In the genomic region with DNA sequence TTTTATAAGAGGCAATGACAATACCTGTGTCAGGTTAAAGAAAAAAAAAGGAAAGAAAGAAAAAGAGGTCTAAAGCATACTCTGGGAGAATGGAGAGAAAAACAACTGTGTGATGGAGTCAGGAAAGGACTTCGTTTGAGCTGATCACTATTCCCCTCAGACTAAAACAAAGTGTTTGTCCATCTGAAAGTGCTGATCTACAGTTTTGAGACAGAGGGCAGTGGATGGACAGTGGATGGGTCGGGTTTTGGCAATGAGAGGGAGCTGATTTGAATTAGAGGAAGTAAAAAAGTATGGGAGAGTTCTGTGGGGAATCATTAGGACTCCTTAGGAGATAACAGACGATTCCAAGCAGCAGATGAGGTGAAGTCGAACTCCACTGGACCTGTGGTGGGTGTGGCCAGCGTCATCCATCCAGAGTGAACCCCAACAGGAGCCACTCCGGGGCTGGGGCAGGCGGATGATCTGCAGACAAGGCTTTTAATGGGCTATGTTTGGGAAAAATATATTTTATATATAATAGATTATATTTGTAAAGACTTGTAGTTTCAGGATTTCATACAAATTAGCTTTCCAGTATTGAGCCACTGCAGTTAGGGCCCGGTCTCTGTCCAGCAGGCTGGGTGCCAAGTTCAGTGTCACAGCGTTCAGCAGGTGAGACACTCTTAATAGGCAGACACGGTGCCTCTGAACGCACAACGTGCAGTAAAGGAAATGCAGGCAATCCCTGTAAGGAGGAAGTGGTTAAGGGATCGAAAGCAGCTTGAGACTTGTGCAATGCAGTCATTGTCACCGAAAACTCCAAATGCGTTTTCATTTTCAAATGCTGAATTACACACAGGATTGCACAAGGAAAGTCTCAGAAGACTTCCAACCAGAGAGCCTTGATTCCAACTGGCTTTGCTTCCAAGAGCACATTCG, we compare ENCODE assay signal across 9 cellular contexts.
DNase-seq lines count a peak whose midpoint lies in the region; ATAC-seq, FAIRE-seq and TF ChIP-seq lines count a peak whose summit lies in the region.
"Had no signal": no experiment of that assay in that cellular context is flagged by ENCODE, and none has a peak within 500 bp of the region (broad histone marks: within the 10 kb centered on the region; RNA-seq: fewer than 3 reads in every experiment).

No MANE protein-coding gene starts in this region.

- WGBS in aorta, 2 donors: 68 to 70% methylated on average over 16 of the region's 16 CpGs

- FAIRE-seq in astrocyte (lab: Jason Lieb, UNC): no peak

- no peaks in the 10 kb centered on the region for H4K20me1 ChIP-seq in astrocyte (ENCODE audit: insufficient read depth, low read length)

- TF ChIP-seq CTCF in astrocyte (IDR thresholded peaks at IDR 0.05; ENCODE audit: insufficient read depth, low read depth, low read length): no peak
- TF ChIP-seq CTCF in WTC11 (IDR thresholded peaks at IDR 0.05): no peak

- H3K9ac ChIP-seq in astrocyte (ENCODE audit: low read length): peak overlapping the region; percentile 7

- peaks cover 6% of the 10 kb centered on the region for H3K4me1 Mint-ChIP-seq in astrocyte (ENCODE audit: low read depth, unreplicated experiment)
- peaks cover 21% of the 10 kb centered on the region for H3K4me1 Mint-ChIP-seq in memory B cell
- H3K4me1 Mint-ChIP-seq in WTC11: no peaks in the 10 kb centered on the region

- peak; percentile 98 for ATAC-seq in GM19351 (IDR thresholded peaks at IDR 0.05; ENCODE audit: unreplicated experiment)
- ATAC-seq in HG03342 (IDR thresholded peaks at IDR 0.05; ENCODE audit: unreplicated experiment): peak; percentile 100
- ATAC-seq in memory B cell (ENCODE audit: low read depth): peak; percentile 100
- peak; percentile 88 for ATAC-seq in aorta (ENCODE audit: low FRiP score)
- ATAC-seq in WTC11: no peak

- H3K36me3 ChIP-seq in astrocyte (ENCODE audit: insufficient read depth, low read length) (no peaks in the 10 kb centered on the region), aorta (ENCODE audit: control insufficient read depth in 1 of 2, insufficient read depth in 2 of 2, low read length in 1 of 2) (no peaks in the 10 kb centered on the region)
- H3K36me3 ChIP-seq: SJSA1 had no signal

- H3K27me3 Mint-ChIP-seq in astrocyte (ENCODE audit: low read depth, unreplicated experiment) (no peaks in the 10 kb centered on the region), memory B cell (peaks cover 9% of the 10 kb centered on the region), WTC11 (ENCODE audit: low read depth) (no peaks in the 10 kb centered on the region)

- H3K9me3 Mint-ChIP-seq in astrocyte (ENCODE audit: unreplicated experiment) (peaks cover 1% of the 10 kb centered on the region), memory B cell (no peaks in the 10 kb centered on the region), WTC11 (peaks cover 16% of the 10 kb centered on the region)

- H3K27ac ChIP-seq in astrocyte (ENCODE audit: low read depth, low read length) (no peak overlapping the region), aorta (ENCODE audit: low read depth in 1 of 2, low read length in 2 of 2) (no peak overlapping the region)
- H3K27ac ChIP-seq: SJSA1 had no signal

- H3K79me2 ChIP-seq in astrocyte (ENCODE audit: insufficient read depth, low read length): no peaks in the 10 kb centered on the region

- peak overlapping the region; percentile 57 for H3K4me2 ChIP-seq in astrocyte (ENCODE audit: low read length)

- intact Hi-C loops in aorta (cut with DNase I): no loop called here

- H3K9me3 ChIP-seq in astrocyte (ENCODE audit: insufficient read depth, low read depth, low read length): no peaks in the 10 kb centered on the region
- H3K9me3 ChIP-seq in aorta (ENCODE audit: control insufficient read depth, low read length): no peaks in the 10 kb centered on the region
- H3K9me3 ChIP-seq: SJSA1 had no signal

- DNase-seq in COLO829 (ENCODE audit: low spot score) (peak; percentile 29), RPMI8226 (peak; percentile 98), astrocyte (ENCODE audit: low read depth) (peak; percentile 25), memory B cell (ENCODE audit: low spot score in 2 of 2) (peak; percentile 15 to 29), aorta (peak in 1 of 2 donors; percentile 63), WTC11 (ENCODE audit: low spot score) (no peak)

- H3K4me3 ChIP-seq in astrocyte (ENCODE audit: insufficient read depth, low read depth, low read length) (no peak overlapping the region), aorta (ENCODE audit: low read length in 2 of 2) (no peak overlapping the region)
- H3K4me3 ChIP-seq: SJSA1 had no signal

- H3K27ac Mint-ChIP-seq in astrocyte (ENCODE audit: unreplicated experiment): no peak overlapping the region
- H3K27ac Mint-ChIP-seq in memory B cell: no peak overlapping the region
- H3K27ac Mint-ChIP-seq in WTC11: no peak overlapping the region

- H3K4me1 ChIP-seq in astrocyte (ENCODE audit: insufficient read depth, low read length) (peaks cover 4% of the 10 kb centered on the region), aorta (ENCODE audit: control insufficient read depth in 1 of 2, insufficient read depth in 2 of 2, low read length in 2 of 2) (no peaks in the 10 kb centered on the region)
- H3K4me1 ChIP-seq: SJSA1 had no signal

- H3K27me3 ChIP-seq in astrocyte (ENCODE audit: insufficient read depth, low read length) (no peaks in the 10 kb centered on the region), aorta (ENCODE audit: control insufficient read depth in 1 of 2, insufficient read depth in 2 of 2, low read length in 1 of 2) (no peaks in the 10 kb centered on the region)

- H3K4me3 Mint-ChIP-seq in astrocyte (ENCODE audit: unreplicated experiment) (no peak overlapping the region), memory B cell (peak overlapping the region; percentile 74), WTC11 (no peak overlapping the region)

- CTCF ChIA-PET in WTC11 (lab: Charles Lee): no interaction called here

- H2AFZ ChIP-seq in astrocyte (ENCODE audit: low read depth, low read length): peak overlapping the region; percentile 57

- H3K36me3 Mint-ChIP-seq in astrocyte (ENCODE audit: low read depth, unreplicated experiment) (peaks cover 2% of the 10 kb centered on the region), memory B cell (peaks cover 3% of the 10 kb centered on the region), WTC11 (no peaks in the 10 kb centered on the region)

- POLR2A ChIA-PET in WTC11 (lab: Charles Lee): no interaction called here

TF ChIP-seq in WTC11, 78 proteins besides CTCF, POLR2A, EP300 and RAD21:
- TF ChIP-seq TEAD4 (CRISPR knock-in tag; IDR thresholded peaks at IDR 0.05): no peak
- TF ChIP-seq GRHL2 (CRISPR knock-in tag; IDR thresholded peaks at IDR 0.05; ENCODE audit: insufficient replicate concordance, severe bottlenecking): no peak
- no peak for TF ChIP-seq NR1H2 (CRISPR knock-in tag; IDR thresholded peaks at IDR 0.05)
- TF ChIP-seq, protein P1, sequence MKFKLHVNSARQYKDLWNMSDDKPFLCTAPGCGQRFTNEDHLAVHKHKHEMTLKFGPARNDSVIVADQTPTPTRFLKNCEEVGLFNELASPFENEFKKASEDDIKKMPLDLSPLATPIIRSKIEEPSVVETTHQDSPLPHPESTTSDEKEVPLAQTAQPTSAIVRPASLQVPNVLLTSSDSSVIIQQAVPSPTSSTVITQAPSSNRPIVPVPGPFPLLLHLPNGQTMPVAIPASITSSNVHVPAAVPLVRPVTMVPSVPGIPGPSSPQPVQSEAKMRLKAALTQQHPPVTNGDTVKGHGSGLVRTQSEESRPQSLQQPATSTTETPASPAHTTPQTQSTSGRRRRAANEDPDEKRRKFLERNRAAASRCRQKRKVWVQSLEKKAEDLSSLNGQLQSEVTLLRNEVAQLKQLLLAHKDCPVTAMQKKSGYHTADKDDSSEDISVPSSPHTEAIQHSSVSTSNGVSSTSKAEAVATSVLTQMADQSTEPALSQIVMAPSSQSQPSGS (CRISPR knock-in tag; IDR thresholded peaks at IDR 0.05; ENCODE audit: borderline replicate concordance, low read depth): no peak
- no peak for TF ChIP-seq ZNF671 (CRISPR knock-in tag; IDR thresholded peaks at IDR 0.05)
- TF ChIP-seq, protein P2, sequence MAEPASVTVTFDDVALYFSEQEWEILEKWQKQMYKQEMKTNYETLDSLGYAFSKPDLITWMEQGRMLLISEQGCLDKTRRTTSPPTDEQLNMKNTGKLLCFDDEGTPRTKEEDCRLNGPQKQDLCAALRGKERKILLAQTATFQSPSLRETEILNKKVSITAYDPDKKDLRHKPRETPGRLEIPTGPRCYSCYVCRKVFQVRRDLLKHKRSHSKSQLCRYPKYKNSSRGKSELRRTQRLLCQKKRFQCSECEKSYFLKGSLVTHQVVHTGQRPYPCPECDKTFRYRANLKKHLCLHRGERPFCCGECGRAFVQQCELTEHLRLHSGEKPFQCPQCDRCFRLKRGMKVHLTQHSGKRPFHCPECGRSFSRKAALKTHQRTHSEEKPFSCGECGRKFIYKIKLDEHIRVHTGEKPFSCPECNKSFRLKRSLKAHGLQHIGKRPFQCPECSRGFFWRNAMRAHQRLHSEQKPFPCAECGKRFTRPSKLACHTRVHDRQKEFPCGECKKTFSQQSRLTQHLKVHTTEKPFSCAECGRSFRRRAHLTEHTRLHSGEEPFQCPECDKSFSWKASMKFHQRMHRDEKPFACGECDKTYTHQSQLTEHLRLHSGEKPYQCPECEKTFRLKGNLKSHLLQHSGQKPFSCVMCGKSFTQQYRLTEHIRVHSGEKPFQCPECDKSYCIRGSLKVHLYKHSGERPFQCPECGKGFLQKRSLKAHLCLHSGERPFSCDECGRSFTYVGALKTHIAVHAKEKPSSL (CRISPR knock-in tag; conservative IDR thresholded peaks at IDR 0.05): no peak
- TF ChIP-seq FOXK1 (CRISPR knock-in tag; IDR thresholded peaks at IDR 0.05): no peak
